Comparison of ENCODE assay signal across 11 cellular contexts in genomic region chr4:158873795-158874359, GRCh38.
DNase-seq lines count a peak whose midpoint lies in the region; ATAC-seq and TF ChIP-seq lines count a peak whose summit lies in the region.
"Had no signal": no experiment of that assay in that cellular context is flagged by ENCODE, and none has a peak within 500 bp of the region (broad histone marks: within the 10 kb centered on the region; RNA-seq: fewer than 3 reads in every experiment).

No MANE protein-coding gene starts in this region.

- POLR2A ChIA-PET in activated CD4-positive, alpha-beta T cell treated with anti-CD3 and anti-CD28 coated beads, Interleukin-2, amount 10 ng/mL, durations not matched to agents 7 days and 5 days (lab: Charles Lee): no interaction called here
- POLR2A ChIA-PET in OCI-LY7 (lab: Charles Lee): interaction anchor here (0.6 kb wide), 1 partner anchor 1638 kb away, joined by 5 read pairs; no protein-coding TSS in a partner anchor

- no peak overlapping the region for H3K4me3 Mint-ChIP-seq in activated CD4-positive, alpha-beta T cell treated with anti-CD3 and anti-CD28 coated beads, Interleukin-2, amount 10 ng/mL, durations not matched to agents 7 days and 5 days
- H3K4me3 Mint-ChIP-seq in T-helper 2 cell treated with Interferon-gamma antibody and Interleukin-4, amounts not matched to agents 5 μg/mL and 100 μg/mL, for 36 hours: peak overlapping the region; percentile 14
- H3K4me3 Mint-ChIP-seq in stimulated activated effector memory CD8-positive, alpha-beta T cell treated with anti-CD3 and anti-CD28 coated beads, Interleukin-12 subunit alpha, Interleukin-12 subunit beta, amount 100 ng/mL, for 72 hours: no peak overlapping the region
- H3K4me3 Mint-ChIP-seq: B cell had no signal

- H2AFZ ChIP-seq in OCI-LY7 (ENCODE audit: low read length): no peak overlapping the region

- BruUV-seq in OCI-LY7 (replicated peaks; lab: Mats Ljungman, UMichigan): no TSS peak

- H3K4me2 ChIP-seq in OCI-LY7 (ENCODE audit: low read length): no peak overlapping the region

- peaks cover 6% of the 10 kb centered on the region for H3K9me3 Mint-ChIP-seq in activated CD4-positive, alpha-beta T cell treated with anti-CD3 and anti-CD28 coated beads, Interleukin-2, amount 10 ng/mL, durations not matched to agents 7 days and 5 days
- peaks cover 6% of the 10 kb centered on the region for H3K9me3 Mint-ChIP-seq in T-helper 2 cell treated with Interferon-gamma antibody and Interleukin-4, amounts not matched to agents 5 μg/mL and 100 μg/mL, for 36 hours
- peaks cover 5% of the 10 kb centered on the region for H3K9me3 Mint-ChIP-seq in stimulated activated effector memory CD8-positive, alpha-beta T cell treated with anti-CD3 and anti-CD28 coated beads, Interleukin-12 subunit alpha, Interleukin-12 subunit beta, amount 100 ng/mL, for 72 hours

- TF ChIP-seq CTCF in fibroblast of the aortic adventitia (IDR thresholded peaks at IDR 0.05; ENCODE audit: insufficient read depth, low read length) (no peak), OCI-LY7 (conservative IDR thresholded peaks at IDR 0.05; ENCODE audit: low read length) (no peak)

- intact Hi-C loops in OCI-LY7 (cut with micrococcal nuclease; ENCODE audit: unreplicated experiment): no loop called here

- no peaks in the 10 kb centered on the region for H3K36me3 ChIP-seq in OCI-LY7 (ENCODE audit: insufficient read depth, low read length)

- no peaks in the 10 kb centered on the region for H3K79me2 ChIP-seq in OCI-LY7 (ENCODE audit: insufficient read depth, low read depth, low read length)

- peak; percentile 96 for ATAC-seq in stimulated activated effector memory CD8-positive, alpha-beta T cell treated with anti-CD3 and anti-CD28 coated beads, Interleukin-12 subunit alpha, Interleukin-12 subunit beta, amount 100 ng/mL, for 72 hours
- no peak for ATAC-seq in GM18511 (IDR thresholded peaks at IDR 0.05; ENCODE audit: unreplicated experiment)
- ATAC-seq in left lobe of liver: no peak

- no peaks in the 10 kb centered on the region for H3K27me3 Mint-ChIP-seq in activated CD4-positive, alpha-beta T cell treated with anti-CD3 and anti-CD28 coated beads, Interleukin-2, amount 10 ng/mL, durations not matched to agents 7 days and 5 days
- no peaks in the 10 kb centered on the region for H3K27me3 Mint-ChIP-seq in T-helper 2 cell treated with Interferon-gamma antibody and Interleukin-4, amounts not matched to agents 5 μg/mL and 100 μg/mL, for 36 hours (ENCODE audit: low read depth)

- H3K27ac ChIP-seq in OCI-LY7 (ENCODE audit: low read depth, low read length, poor library complexity, severe bottlenecking): no peak overlapping the region
- H3K27ac ChIP-seq: heart left ventricle had no signal

- peaks cover 14% of the 10 kb centered on the region for H3K4me1 ChIP-seq in OCI-LY7 (ENCODE audit: insufficient read depth, low read length, poor library complexity, severe bottlenecking)

- H3K27ac Mint-ChIP-seq in activated CD4-positive, alpha-beta T cell treated with anti-CD3 and anti-CD28 coated beads, Interleukin-2, amount 10 ng/mL, durations not matched to agents 7 days and 5 days: no peak overlapping the region
- no peak overlapping the region for H3K27ac Mint-ChIP-seq in T-helper 2 cell treated with Interferon-gamma antibody and Interleukin-4, amounts not matched to agents 5 μg/mL and 100 μg/mL, for 36 hours
- peak overlapping the region; percentile 11 for H3K27ac Mint-ChIP-seq in stimulated activated effector memory CD8-positive, alpha-beta T cell treated with anti-CD3 and anti-CD28 coated beads, Interleukin-12 subunit alpha, Interleukin-12 subunit beta, amount 100 ng/mL, for 72 hours
- H3K27ac Mint-ChIP-seq: B cell had no signal

- H3K4me3 ChIP-seq in fibroblast of the aortic adventitia (ENCODE audit: low read depth, low read length): no peak overlapping the region
- H3K4me3 ChIP-seq in OCI-LY7 (ENCODE audit: low read depth, low read length, poor library complexity, severe bottlenecking): no peak overlapping the region
- H3K4me3 ChIP-seq: heart left ventricle had no signal

- CTCF ChIA-PET in activated CD4-positive, alpha-beta T cell treated with anti-CD3 and anti-CD28 coated beads, Interleukin-2, amount 10 ng/mL, durations not matched to agents 7 days and 5 days (lab: Charles Lee): interaction anchor here (1.1 to 1.2 kb wide), 2 partner anchors 12 to 17 kb away, joined by 4 read pairs; no protein-coding TSS in a partner anchor
- CTCF ChIA-PET in OCI-LY7 (lab: Charles Lee; ENCODE audit: unreplicated experiment): no interaction called here

- DNase-seq in activated CD4-positive, alpha-beta T cell treated with anti-CD3 and anti-CD28 coated beads, Interleukin-2, amount 10 ng/mL, durations not matched to agents 7 days and 5 days: peak; percentile 19
- DNase-seq in activated CD4-positive, alpha-beta T cell treated with anti-CD3 and anti-CD28 coated beads, Interleukin-2, amount 50 U/mL, for 48 hours: no peak
- peak; percentile 26 for DNase-seq in T-helper 2 cell treated with Interferon-gamma antibody and Interleukin-4, amounts not matched to agents 5 μg/mL and 100 μg/mL, for 36 hours (ENCODE audit: low spot score)
- DNase-seq in fibroblast of the aortic adventitia (ENCODE audit: low read depth): peak; percentile 87
- DNase-seq in stimulated activated effector memory CD8-positive, alpha-beta T cell treated with anti-CD3 and anti-CD28 coated beads, Interleukin-12 subunit alpha, Interleukin-12 subunit beta, amount 100 ng/mL, for 72 hours (ENCODE audit: low spot score in 2 of 2): no peak
- DNase-seq in left lobe of liver (ENCODE audit: low spot score): no peak
- DNase-seq in OCI-LY7 (ENCODE audit: low spot score): no peak
- DNase-seq: activated T-cell treated with anti-CD3 and anti-CD28 coated beads, Interleukin-2, amount 50 U/mL, for 48 hours; heart left ventricle had no signal

- H4K20me1 ChIP-seq in OCI-LY7 (ENCODE audit: insufficient read depth, low read length): no peaks in the 10 kb centered on the region

- H3K9me2 ChIP-seq in OCI-LY7 (ENCODE audit: insufficient read depth, low read length): no peaks in the 10 kb centered on the region

- no peaks in the 10 kb centered on the region for H3K9me3 ChIP-seq in OCI-LY7 (ENCODE audit: low read length)
- H3K9me3 ChIP-seq: heart left ventricle had no signal

- H3K36me3 Mint-ChIP-seq in activated CD4-positive, alpha-beta T cell treated with anti-CD3 and anti-CD28 coated beads, Interleukin-2, amount 10 ng/mL, durations not matched to agents 7 days and 5 days (ENCODE audit: low read depth): peaks cover 34% of the 10 kb centered on the region
- H3K36me3 Mint-ChIP-seq in T-helper 2 cell treated with Interferon-gamma antibody and Interleukin-4, amounts not matched to agents 5 μg/mL and 100 μg/mL, for 36 hours (ENCODE audit: low read depth): peaks cover 42% of the 10 kb centered on the region
- peaks cover 37% of the 10 kb centered on the region for H3K36me3 Mint-ChIP-seq in stimulated activated effector memory CD8-positive, alpha-beta T cell treated with anti-CD3 and anti-CD28 coated beads, Interleukin-12 subunit alpha, Interleukin-12 subunit beta, amount 100 ng/mL, for 72 hours

- peaks cover 8% of the 10 kb centered on the region for H3K4me1 Mint-ChIP-seq in activated CD4-positive, alpha-beta T cell treated with anti-CD3 and anti-CD28 coated beads, Interleukin-2, amount 10 ng/mL, durations not matched to agents 7 days and 5 days
- peaks cover 13% of the 10 kb centered on the region for H3K4me1 Mint-ChIP-seq in T-helper 2 cell treated with Interferon-gamma antibody and Interleukin-4, amounts not matched to agents 5 μg/mL and 100 μg/mL, for 36 hours (ENCODE audit: low read depth)
- peaks cover 29% of the 10 kb centered on the region for H3K4me1 Mint-ChIP-seq in stimulated activated effector memory CD8-positive, alpha-beta T cell treated with anti-CD3 and anti-CD28 coated beads, Interleukin-12 subunit alpha, Interleukin-12 subunit beta, amount 100 ng/mL, for 72 hours
- H3K4me1 Mint-ChIP-seq: B cell had no signal

Comparison
In these comparisons a context has a peak if more than half of its experiments do, and no peak if none do; other contexts are left out.
1. DNase-seq: peak in activated CD4-positive, alpha-beta T cell treated with anti-CD3 and anti-CD28 coated beads, Interleukin-2, amount 10 ng/mL, durations not matched to agents 7 days and 5 days (single experiment), T-helper 2 cell treated with Interferon-gamma antibody and Interleukin-4, amounts not matched to agents 5 μg/mL and 100 μg/mL, for 36 hours (single experiment) and fibroblast of the aortic adventitia (single experiment); none in activated CD4-positive, alpha-beta T cell treated with anti-CD3 and anti-CD28 coated beads, Interleukin-2, amount 50 U/mL, for 48 hours (0 of 2), stimulated activated effector memory CD8-positive, alpha-beta T cell treated with anti-CD3 and anti-CD28 coated beads, Interleukin-12 subunit alpha, Interleukin-12 subunit beta, amount 100 ng/mL, for 72 hours (0 of 2), left lobe of liver (single experiment) and OCI-LY7 (single experiment).